In the genomic region with DNA sequence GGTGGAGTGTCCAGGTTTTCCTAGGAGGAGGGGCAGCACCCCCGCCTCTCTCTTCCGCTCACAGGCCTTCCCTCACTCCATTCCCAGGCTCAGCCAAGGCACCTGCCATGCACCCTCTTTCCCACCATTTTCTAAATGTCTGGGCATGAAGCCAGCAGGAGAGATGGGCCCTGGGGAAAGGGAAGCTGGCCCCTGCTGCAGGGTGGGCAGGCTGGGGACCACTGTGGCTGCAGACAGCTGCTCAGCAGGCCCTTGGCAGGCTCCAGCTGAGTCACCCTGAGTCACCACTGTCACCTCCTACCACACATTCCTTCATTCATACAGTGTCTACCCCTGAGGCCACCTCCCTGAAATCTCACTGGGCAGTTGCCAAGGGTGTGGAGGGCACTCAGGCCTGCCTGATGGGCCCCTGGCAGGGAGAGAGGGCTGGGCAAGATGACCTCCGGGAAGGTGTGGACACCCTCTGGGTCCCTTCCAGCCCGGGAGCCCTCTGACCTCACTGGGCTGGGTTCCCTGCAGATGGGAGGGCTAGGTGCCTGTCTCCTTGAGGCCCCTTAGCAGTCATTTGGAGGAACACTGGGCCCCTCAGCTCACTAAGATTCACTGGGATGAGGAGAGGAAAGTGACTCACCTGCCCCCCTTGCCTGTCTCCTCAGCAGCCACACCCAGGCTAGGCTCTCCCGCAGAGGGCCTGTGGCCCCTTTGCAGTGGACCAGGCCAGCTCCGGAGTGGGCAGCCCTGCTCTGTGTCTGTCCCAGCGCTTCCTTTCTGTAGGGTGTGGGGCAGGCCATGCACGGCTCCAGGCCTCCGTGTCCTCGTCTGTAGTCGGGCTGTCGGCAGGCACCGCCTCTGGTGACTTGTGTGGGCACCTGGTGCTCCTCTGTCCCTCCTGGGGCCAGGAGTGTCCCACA, we compare ENCODE assay signal across 1 cellular context.
TF ChIP-seq lines count a peak whose summit lies in the region.

No MANE protein-coding gene starts in this region.

TF ChIP-seq in K562, 482 proteins besides CTCF, POLR2A, EP300 and RAD21 (continued from another document):
- TF ChIP-seq, protein P1, sequence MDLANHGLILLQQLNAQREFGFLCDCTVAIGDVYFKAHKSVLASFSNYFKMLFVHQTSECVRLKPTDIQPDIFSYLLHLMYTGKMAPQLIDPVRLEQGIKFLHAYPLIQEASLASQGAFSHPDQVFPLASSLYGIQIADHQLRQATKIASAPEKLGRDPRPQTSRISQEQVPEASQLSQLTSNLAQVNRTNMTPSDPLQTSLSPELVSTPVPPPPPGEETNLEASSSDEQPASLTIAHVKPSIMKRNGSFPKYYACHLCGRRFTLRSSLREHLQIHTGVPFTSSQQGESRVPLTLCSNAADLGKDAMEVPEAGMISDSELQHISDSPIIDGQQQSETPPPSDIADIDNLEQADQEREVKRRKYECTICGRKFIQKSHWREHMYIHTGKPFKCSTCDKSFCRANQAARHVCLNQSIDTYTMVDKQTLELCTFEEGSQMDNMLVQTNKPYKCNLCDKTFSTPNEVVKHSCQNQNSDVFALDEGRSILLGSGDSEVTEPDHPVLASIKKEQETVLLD (IDR thresholded peaks at IDR 0.05): peak; percentile 46; the same call in 1 of the 2 replicates
- peak; percentile 43 for TF ChIP-seq MAFF (IDR thresholded peaks at IDR 0.05; ENCODE audit: low read length)
- TF ChIP-seq ARID2 (IDR thresholded peaks at IDR 0.05): no peak
- TF ChIP-seq C11orf30 (IDR thresholded peaks at IDR 0.05; ENCODE audit: low read depth): peak; percentile 87
- TF ChIP-seq IFI16 (CRISPR knock-in tag; IDR thresholded peaks at IDR 0.05): no peak
- 0 out of 2 replicates have a peak, but pooled peaks have one; percentile 46 for TF ChIP-seq CTBP1 (IDR thresholded peaks at IDR 0.05; ENCODE audit: borderline replicate concordance)
- TF ChIP-seq, protein P2, sequence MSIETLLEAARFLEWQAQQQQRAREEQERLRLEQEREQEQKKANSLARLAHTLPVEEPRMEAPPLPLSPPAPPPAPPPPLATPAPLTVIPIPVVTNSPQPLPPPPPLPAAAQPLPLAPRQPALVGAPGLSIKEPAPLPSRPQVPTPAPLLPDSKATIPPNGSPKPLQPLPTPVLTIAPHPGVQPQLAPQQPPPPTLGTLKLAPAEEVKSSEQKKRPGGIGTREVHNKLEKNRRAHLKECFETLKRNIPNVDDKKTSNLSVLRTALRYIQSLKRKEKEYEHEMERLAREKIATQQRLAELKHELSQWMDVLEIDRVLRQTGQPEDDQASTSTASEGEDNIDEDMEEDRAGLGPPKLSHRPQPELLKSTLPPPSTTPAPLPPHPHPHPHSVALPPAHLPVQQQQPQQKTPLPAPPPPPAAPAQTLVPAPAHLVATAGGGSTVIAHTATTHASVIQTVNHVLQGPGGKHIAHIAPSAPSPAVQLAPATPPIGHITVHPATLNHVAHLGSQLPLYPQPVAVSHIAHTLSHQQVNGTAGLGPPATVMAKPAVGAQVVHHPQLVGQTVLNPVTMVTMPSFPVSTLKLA (conservative IDR thresholded peaks at IDR 0.05): 0 out of 4 replicates have a peak, but pooled peaks of 1 of the 2 experiments have one; percentile 24
- TF ChIP-seq, protein P3, sequence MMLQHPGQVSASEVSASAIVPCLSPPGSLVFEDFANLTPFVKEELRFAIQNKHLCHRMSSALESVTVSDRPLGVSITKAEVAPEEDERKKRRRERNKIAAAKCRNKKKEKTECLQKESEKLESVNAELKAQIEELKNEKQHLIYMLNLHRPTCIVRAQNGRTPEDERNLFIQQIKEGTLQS (IDR thresholded peaks at IDR 0.05): peak; percentile 91
- TF ChIP-seq, protein P3 (CRISPR knock-in tag; conservative IDR thresholded peaks at IDR 0.05): no peak
- peak; percentile 68; the same call in 1 of the 2 replicates for TF ChIP-seq JUN (IDR thresholded peaks at IDR 0.05; ENCODE audit: borderline replicate concordance, low read depth, low read length)
- no peak for TF ChIP-seq JUN (CRISPR knock-in tag; IDR thresholded peaks at IDR 0.05; ENCODE audit: borderline replicate concordance)
- TF ChIP-seq ZZZ3 (IDR thresholded peaks at IDR 0.05): no peak
- peak; percentile 85 for TF ChIP-seq DPF2 (IDR thresholded peaks at IDR 0.05)
- TF ChIP-seq SMARCE1 (IDR thresholded peaks at IDR 0.05): peak; percentile 87
- TF ChIP-seq ZNF717 (CRISPR knock-in tag; IDR thresholded peaks at IDR 0.05): no peak
- TF ChIP-seq MAFK (IDR thresholded peaks at IDR 0.05; ENCODE audit: low read length): peak; percentile 70
- peak; percentile 80 for TF ChIP-seq ARID1B (IDR thresholded peaks at IDR 0.05)
- peak; percentile 79 for TF ChIP-seq ZNF316 (IDR thresholded peaks at IDR 0.05)
- TF ChIP-seq, protein P4, sequence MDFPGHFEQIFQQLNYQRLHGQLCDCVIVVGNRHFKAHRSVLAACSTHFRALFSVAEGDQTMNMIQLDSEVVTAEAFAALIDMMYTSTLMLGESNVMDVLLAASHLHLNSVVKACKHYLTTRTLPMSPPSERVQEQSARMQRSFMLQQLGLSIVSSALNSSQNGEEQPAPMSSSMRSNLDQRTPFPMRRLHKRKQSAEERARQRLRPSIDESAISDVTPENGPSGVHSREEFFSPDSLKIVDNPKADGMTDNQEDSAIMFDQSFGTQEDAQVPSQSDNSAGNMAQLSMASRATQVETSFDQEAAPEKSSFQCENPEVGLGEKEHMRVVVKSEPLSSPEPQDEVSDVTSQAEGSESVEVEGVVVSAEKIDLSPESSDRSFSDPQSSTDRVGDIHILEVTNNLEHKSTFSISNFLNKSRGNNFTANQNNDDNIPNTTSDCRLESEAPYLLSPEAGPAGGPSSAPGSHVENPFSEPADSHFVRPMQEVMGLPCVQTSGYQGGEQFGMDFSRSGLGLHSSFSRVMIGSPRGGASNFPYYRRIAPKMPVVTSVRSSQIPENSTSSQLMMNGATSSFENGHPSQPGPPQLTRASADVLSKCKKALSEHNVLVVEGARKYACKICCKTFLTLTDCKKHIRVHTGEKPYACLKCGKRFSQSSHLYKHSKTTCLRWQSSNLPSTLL (IDR thresholded peaks at IDR 0.05): no peak
- TF ChIP-seq MAFG (tag; conservative IDR thresholded peaks at IDR 0.05): peak; percentile 62
- TF ChIP-seq PTRF (tag; IDR thresholded peaks at IDR 0.05): no peak
- TF ChIP-seq NRF1 (conservative IDR thresholded peaks at IDR 0.05 in 1 of 2, IDR thresholded peaks at IDR 0.05 in 1 of 2): 0 out of 4 replicates have a peak, but pooled peaks of 1 of the 2 experiments have one; percentile 23
- peak; percentile 35 for TF ChIP-seq CBFA2T3 (IDR thresholded peaks at IDR 0.05)
- TF ChIP-seq, protein P5, sequence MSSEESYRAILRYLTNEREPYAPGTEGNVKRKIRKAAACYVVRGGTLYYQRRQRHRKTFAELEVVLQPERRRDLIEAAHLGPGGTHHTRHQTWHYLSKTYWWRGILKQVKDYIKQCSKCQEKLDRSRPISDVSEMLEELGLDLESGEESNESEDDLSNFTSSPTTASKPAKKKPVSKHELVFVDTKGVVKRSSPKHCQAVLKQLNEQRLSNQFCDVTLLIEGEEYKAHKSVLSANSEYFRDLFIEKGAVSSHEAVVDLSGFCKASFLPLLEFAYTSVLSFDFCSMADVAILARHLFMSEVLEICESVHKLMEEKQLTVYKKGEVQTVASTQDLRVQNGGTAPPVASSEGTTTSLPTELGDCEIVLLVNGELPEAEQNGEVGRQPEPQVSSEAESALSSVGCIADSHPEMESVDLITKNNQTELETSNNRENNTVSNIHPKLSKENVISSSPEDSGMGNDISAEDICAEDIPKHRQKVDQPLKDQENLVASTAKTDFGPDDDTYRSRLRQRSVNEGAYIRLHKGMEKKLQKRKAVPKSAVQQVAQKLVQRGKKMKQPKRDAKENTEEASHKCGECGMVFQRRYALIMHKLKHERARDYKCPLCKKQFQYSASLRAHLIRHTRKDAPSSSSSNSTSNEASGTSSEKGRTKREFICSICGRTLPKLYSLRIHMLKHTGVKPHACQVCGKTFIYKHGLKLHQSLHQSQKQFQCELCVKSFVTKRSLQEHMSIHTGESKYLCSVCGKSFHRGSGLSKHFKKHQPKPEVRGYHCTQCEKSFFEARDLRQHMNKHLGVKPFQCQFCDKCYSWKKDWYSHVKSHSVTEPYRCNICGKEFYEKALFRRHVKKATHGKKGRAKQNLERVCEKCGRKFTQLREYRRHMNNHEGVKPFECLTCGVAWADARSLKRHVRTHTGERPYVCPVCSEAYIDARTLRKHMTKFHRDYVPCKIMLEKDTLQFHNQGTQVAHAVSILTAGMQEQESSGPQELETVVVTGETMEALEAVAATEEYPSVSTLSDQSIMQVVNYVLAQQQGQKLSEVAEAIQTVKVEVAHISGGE (CRISPR knock-in tag; IDR thresholded peaks at IDR 0.05): 0 out of 6 replicates have a peak, but pooled peaks of 1 of the 3 experiments have one; percentile 31
- TF ChIP-seq, protein P6, sequence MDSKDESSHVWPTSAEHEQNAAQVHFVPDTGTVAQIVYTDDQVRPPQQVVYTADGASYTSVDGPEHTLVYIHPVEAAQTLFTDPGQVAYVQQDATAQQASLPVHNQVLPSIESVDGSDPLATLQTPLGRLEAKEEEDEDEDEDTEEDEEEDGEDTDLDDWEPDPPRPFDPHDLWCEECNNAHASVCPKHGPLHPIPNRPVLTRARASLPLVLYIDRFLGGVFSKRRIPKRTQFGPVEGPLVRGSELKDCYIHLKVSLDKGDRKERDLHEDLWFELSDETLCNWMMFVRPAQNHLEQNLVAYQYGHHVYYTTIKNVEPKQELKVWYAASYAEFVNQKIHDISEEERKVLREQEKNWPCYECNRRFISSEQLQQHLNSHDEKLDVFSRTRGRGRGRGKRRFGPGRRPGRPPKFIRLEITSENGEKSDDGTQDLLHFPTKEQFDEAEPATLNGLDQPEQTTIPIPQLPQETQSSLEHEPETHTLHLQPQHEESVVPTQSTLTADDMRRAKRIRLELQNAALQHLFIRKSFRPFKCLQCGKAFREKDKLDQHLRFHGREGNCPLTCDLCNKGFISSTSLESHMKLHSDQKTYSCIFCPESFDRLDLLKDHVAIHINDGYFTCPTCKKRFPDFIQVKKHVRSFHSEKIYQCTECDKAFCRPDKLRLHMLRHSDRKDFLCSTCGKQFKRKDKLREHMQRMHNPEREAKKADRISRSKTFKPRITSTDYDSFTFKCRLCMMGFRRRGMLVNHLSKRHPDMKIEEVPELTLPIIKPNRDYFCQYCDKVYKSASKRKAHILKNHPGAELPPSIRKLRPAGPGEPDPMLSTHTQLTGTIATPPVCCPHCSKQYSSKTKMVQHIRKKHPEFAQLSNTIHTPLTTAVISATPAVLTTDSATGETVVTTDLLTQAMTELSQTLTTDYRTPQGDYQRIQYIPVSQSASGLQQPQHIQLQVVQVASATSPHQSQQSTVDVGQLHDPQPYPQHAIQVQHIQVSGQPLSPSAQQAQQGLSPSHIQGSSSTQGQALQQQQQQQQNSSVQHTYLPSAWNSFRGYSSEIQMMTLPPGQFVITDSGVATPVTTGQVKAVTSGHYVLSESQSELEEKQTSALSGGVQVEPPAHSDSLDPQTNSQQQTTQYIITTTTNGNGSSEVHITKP (IDR thresholded peaks at IDR 0.05; ENCODE audit: partially characterized antibody): peak; percentile 13
- TF ChIP-seq SMARCA4 (IDR thresholded peaks at IDR 0.05): peak; percentile 82
- TF ChIP-seq GATAD2A (IDR thresholded peaks at IDR 0.05): 0 out of 2 replicates have a peak, but pooled peaks have one; percentile 13
- TF ChIP-seq TEAD4 (IDR thresholded peaks at IDR 0.05; ENCODE audit: low read length): peak; percentile 51
- TF ChIP-seq TEAD4 (CRISPR knock-in tag; IDR thresholded peaks at IDR 0.05; ENCODE audit: borderline replicate concordance): no peak
- peak; percentile 96 for TF ChIP-seq FOSL1 (tag; conservative IDR thresholded peaks at IDR 0.05)
- peak; percentile 34 for TF ChIP-seq NEUROD1 (IDR thresholded peaks at IDR 0.05; ENCODE audit: borderline replicate concordance, low read depth, low read length, partially characterized antibody)
- TF ChIP-seq ERF (CRISPR knock-in tag; IDR thresholded peaks at IDR 0.05): no peak
